9 cellular contexts compared by ENCODE assay signal in genomic region chr4:26299254-26299882, GRCh38. TPM values are rescaled to one million over a fixed set of nuclear protein-coding genes. Genes with fewer than 3 reads are reported as not detected.
DNase-seq lines count a peak whose midpoint lies in the region; ATAC-seq and TF ChIP-seq lines count a peak whose summit lies in the region.
"Had no signal": no experiment of that assay in that cellular context is flagged by ENCODE, and none has a peak within 500 bp of the region (broad histone marks: within the 10 kb centered on the region; RNA-seq: fewer than 3 reads in every experiment).

No MANE protein-coding gene starts in this region.

- ATAC-seq in GM19438 (IDR thresholded peaks at IDR 0.05; ENCODE audit: low read depth, unreplicated experiment) = peak; percentile 72
- ATAC-seq in HG03378 (IDR thresholded peaks at IDR 0.05; ENCODE audit: unreplicated experiment) = peak; percentile 70
- peak; percentile 50 for ATAC-seq in activated naive CD8-positive, alpha-beta T cell treated with anti-CD3 and anti-CD28 coated beads, Interleukin-2, amount 10 ng/mL, durations not matched to agents 7 days and 5 days (ENCODE audit: low read depth)
- no peak for ATAC-seq in HG03521 (IDR thresholded peaks at IDR 0.05; ENCODE audit: unreplicated experiment)

- no peak for TF ChIP-seq CTCF in GM10266 (IDR thresholded peaks at IDR 0.05; ENCODE audit: control insufficient read depth, insufficient read depth, low read depth, missing control alignments)

- peak overlapping the region; percentile 66 for H3K4me3 Mint-ChIP-seq in activated naive CD8-positive, alpha-beta T cell treated with anti-CD3 and anti-CD28 coated beads, Interleukin-2, amount 10 ng/mL, durations not matched to agents 7 days and 5 days

- POLR2A ChIA-PET in activated naive CD8-positive, alpha-beta T cell treated with anti-CD3 and anti-CD28 coated beads, Interleukin-2, amount 10 ng/mL, durations not matched to agents 7 days and 5 days (lab: Charles Lee) = interaction anchor here (0.7 kb wide), 1 partner anchor 211 kb away, joined by 3 read pairs; no protein-coding TSS in a partner anchor

- H3K27me3 Mint-ChIP-seq in activated naive CD8-positive, alpha-beta T cell treated with anti-CD3 and anti-CD28 coated beads, Interleukin-2, amount 10 ng/mL, durations not matched to agents 7 days and 5 days = no peaks in the 10 kb centered on the region

- H3K9me3 Mint-ChIP-seq in activated naive CD8-positive, alpha-beta T cell treated with anti-CD3 and anti-CD28 coated beads, Interleukin-2, amount 10 ng/mL, durations not matched to agents 7 days and 5 days = no peaks in the 10 kb centered on the region

- peaks cover 16% of the 10 kb centered on the region for H3K4me1 Mint-ChIP-seq in activated naive CD8-positive, alpha-beta T cell treated with anti-CD3 and anti-CD28 coated beads, Interleukin-2, amount 10 ng/mL, durations not matched to agents 7 days and 5 days

- peak overlapping the region; percentile 60 for H3K27ac Mint-ChIP-seq in activated naive CD8-positive, alpha-beta T cell treated with anti-CD3 and anti-CD28 coated beads, Interleukin-2, amount 10 ng/mL, durations not matched to agents 7 days and 5 days

- peak; percentile 42 for DNase-seq in GM10266 (ENCODE audit: extremely low spot score)
- DNase-seq in activated naive CD8-positive, alpha-beta T cell treated with anti-CD3 and anti-CD28 coated beads, Interleukin-2, amount 10 ng/mL, durations not matched to agents 7 days and 5 days = no peak
- DNase-seq in dedifferentiated amniotic fluid mesenchymal stem cell (ENCODE audit: extremely low spot score) = no peak
- DNase-seq in iPS-NIHi7 (ENCODE audit: extremely low spot score) = no peak
- DNase-seq in NCI-H2107 (lab: John Stamatoyannopoulos, UW) = no peak
- DNase-seq: brain microvascular endothelial cell had no signal

- peaks cover 7% of the 10 kb centered on the region for H3K36me3 Mint-ChIP-seq in activated naive CD8-positive, alpha-beta T cell treated with anti-CD3 and anti-CD28 coated beads, Interleukin-2, amount 10 ng/mL, durations not matched to agents 7 days and 5 days

RNA-seq across cellular contexts. Expression of gene RBPJ, which starts 21.4 kb away (rescaled TPM):
- total RNA-seq in activated naive CD8-positive, alpha-beta T cell treated with anti-CD3 and anti-CD28 coated beads, Interleukin-2, amount 10 ng/mL, durations not matched to agents 7 days and 5 days = 10 to 100 TPM; 60.7 to 75.3 TPM
